ENCODE assay signal across 23 cellular contexts in the genomic region with DNA sequence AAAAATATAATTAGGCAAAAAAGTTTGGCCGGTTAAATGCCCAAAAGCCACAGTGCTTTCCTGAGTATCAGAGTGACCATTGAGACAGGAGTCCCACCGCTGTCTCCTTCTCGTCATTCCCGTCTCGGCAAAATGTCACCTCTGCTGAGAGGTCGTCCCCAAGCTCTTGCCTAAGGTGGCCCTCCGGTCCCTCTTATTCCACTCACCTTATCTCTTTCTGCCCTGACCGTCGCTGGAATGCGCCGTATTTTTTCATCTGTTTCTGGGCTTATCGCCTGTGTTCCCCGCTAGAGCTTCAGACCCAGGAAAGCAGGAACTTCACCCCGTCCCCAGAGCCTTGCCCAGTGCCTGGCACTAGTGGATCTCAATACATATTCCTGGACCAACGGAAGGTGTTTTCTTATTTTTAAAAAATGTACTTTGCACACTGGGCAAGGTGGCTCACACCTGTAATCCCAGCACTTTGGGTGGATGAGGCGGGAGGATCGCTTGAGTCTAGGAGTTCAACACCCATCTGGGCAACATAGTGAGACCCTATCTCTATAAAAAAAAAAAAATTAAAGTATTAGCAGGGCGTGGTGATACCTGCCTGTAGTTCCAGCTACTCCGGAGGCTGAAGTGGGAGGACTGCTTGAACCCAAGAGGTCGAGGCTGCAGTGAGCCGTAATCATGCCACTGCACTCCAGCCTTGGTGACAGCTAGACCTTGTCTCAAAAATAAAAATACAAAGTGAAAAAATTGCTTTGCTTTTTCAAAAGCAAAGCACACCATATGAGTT.
A peak's percentile ranks its signal among the peaks of the same experiment; 100 is the strongest.
DNase-seq lines count a peak whose midpoint lies in the region; ATAC-seq, FAIRE-seq and TF ChIP-seq lines count a peak whose summit lies in the region.
"Had no signal": no experiment of that assay in that cellular context is flagged by ENCODE, and none has a peak within 500 bp of the region (broad histone marks: within the 10 kb centered on the region; RNA-seq: fewer than 3 reads in every experiment).

No MANE protein-coding gene starts in this region.

- intact Hi-C loops in naive thymus-derived CD4-positive, alpha-beta T cell (cut with micrococcal nuclease) = loop anchor here (2.0 to 5.0 kb wide), 2 partner anchors 50 to 197 kb away; partner anchors contain the start of gene CEBPB (in 2 of the 2)

- peak overlapping the region; percentile 35 for H3K27ac Mint-ChIP-seq in T-helper 1 cell treated with Interleukin-12 subunit alpha and Interleukin-12 subunit beta and Interleukin-4 antibody, amounts not matched to agents 30 μg/mL and 1 μg/mL, for 36 hours
- no peak overlapping the region for H3K27ac Mint-ChIP-seq in activated T-helper 17 cell treated with anti-CD3 and anti-CD28 coated beads, Interleukin-2, amount 50 U/mL, for 72 hours
- peak overlapping the region in 8 of 9 donors; percentile 33 to 94 (median 82) for H3K27ac Mint-ChIP-seq in naive thymus-derived CD4-positive, alpha-beta T cell
- H3K27ac Mint-ChIP-seq: B cell had no signal

- peak overlapping the region; percentile 6 for H3K4me3 Mint-ChIP-seq in T-helper 1 cell treated with Interleukin-12 subunit alpha and Interleukin-12 subunit beta and Interleukin-4 antibody, amounts not matched to agents 30 μg/mL and 1 μg/mL, for 36 hours
- H3K4me3 Mint-ChIP-seq in activated T-helper 17 cell treated with anti-CD3 and anti-CD28 coated beads, Interleukin-2, amount 50 U/mL, for 72 hours = peak overlapping the region; percentile 21
- peak overlapping the region in 4 of 10 donors; percentile 26 to 67 (median 58) for H3K4me3 Mint-ChIP-seq in naive thymus-derived CD4-positive, alpha-beta T cell
- H3K4me3 Mint-ChIP-seq: B cell had no signal

- no peak for TF ChIP-seq CTCF in A549 (IDR thresholded peaks at IDR 0.05)

- H3K4me1 ChIP-seq in A549 = peaks cover 50% of the 10 kb centered on the region
- H3K4me1 ChIP-seq in naive thymus-derived CD4-positive, alpha-beta T cell (ENCODE audit: control insufficient read depth in 2 of 2, insufficient read depth in 2 of 2, low read length in 2 of 2) = peaks cover 13 to 26% of the 10 kb centered on the region in 2 donors

- peaks cover 60% of the 10 kb centered on the region for H3K4me1 Mint-ChIP-seq in T-helper 1 cell treated with Interleukin-12 subunit alpha and Interleukin-12 subunit beta and Interleukin-4 antibody, amounts not matched to agents 30 μg/mL and 1 μg/mL, for 36 hours (ENCODE audit: low read depth)
- peaks cover 27% of the 10 kb centered on the region for H3K4me1 Mint-ChIP-seq in activated T-helper 17 cell treated with anti-CD3 and anti-CD28 coated beads, Interleukin-2, amount 50 U/mL, for 72 hours
- H3K4me1 Mint-ChIP-seq in naive thymus-derived CD4-positive, alpha-beta T cell = peaks cover 32 to 65% (median 49%) of the 10 kb centered on the region in 7 donors

- DNase-seq in T-helper 1 cell (no peak), A549 (ENCODE audit: low read depth in 1 of 2, low spot score in 1 of 2) (no peak), HuH-7 (ENCODE audit: low spot score) (no peak), D341Med (ENCODE audit: low spot score) (no peak), retina (no peak)
- no peak for DNase-seq in naive thymus-derived CD4-positive, alpha-beta T cell
- DNase-seq: activated effector memory CD4-positive, alpha-beta T cell treated with anti-CD3 and anti-CD28 coated beads, Interleukin-2, amount 50 U/mL, for 16 hours; amniotic stem cell; dorsolateral prefrontal cortex; NCI-H1694 treated with DMSO at 0.1 percent for 48 hours; NCI-H748 treated with DMSO at 0.1 percent for 48 hours; SK-N-SH; T1000; upper lobe of left lung had no signal

- H3K9me3 ChIP-seq in A549 = no peaks in the 10 kb centered on the region
- H3K9me3 ChIP-seq in naive thymus-derived CD4-positive, alpha-beta T cell (ENCODE audit: control insufficient read depth in 2 of 3, low read length in 3 of 3) = no peaks in the 10 kb centered on the region
- H3K9me3 ChIP-seq: SK-N-SH, upper lobe of left lung had no signal

- ATAC-seq in A549 = no peak
- ATAC-seq in activated T-helper 17 cell treated with anti-CD3 and anti-CD28 coated beads, Interleukin-2, amount 50 U/mL, for 72 hours (replicated peaks) = no peak
- no peak for ATAC-seq in naive thymus-derived CD4-positive, alpha-beta T cell
- ATAC-seq: left ventricle myocardium superior had no signal

- 85% methylated on average over 21 of the region's 21 CpGs for WGBS in A549 (ENCODE audit: missing lambda C conversion rate)

- no peak for TF ChIP-seq POLR2A in A549 (IDR thresholded peaks at IDR 0.05; ENCODE audit: low read length)

- H3K4me2 ChIP-seq in A549 = no peak overlapping the region
- H3K4me2 ChIP-seq: SK-N-SH had no signal

- peaks cover 6% of the 10 kb centered on the region for H3K36me3 Mint-ChIP-seq in T-helper 1 cell treated with Interleukin-12 subunit alpha and Interleukin-12 subunit beta and Interleukin-4 antibody, amounts not matched to agents 30 μg/mL and 1 μg/mL, for 36 hours (ENCODE audit: low read depth)
- no peaks in the 10 kb centered on the region for H3K36me3 Mint-ChIP-seq in activated T-helper 17 cell treated with anti-CD3 and anti-CD28 coated beads, Interleukin-2, amount 50 U/mL, for 72 hours (ENCODE audit: low read depth)
- H3K36me3 Mint-ChIP-seq in naive thymus-derived CD4-positive, alpha-beta T cell = peaks cover 0 to 4% (median 0%) of the 10 kb centered on the region in 5 donors

- H3K27ac ChIP-seq in A549 = peak overlapping the region; percentile 64 to 78; a peak in 5 of 6 replicates
- no peak overlapping the region for H3K27ac ChIP-seq in naive thymus-derived CD4-positive, alpha-beta T cell (ENCODE audit: low read depth, low read length)
- H3K27ac ChIP-seq: 22Rv1, cardiac muscle cell, dorsolateral prefrontal cortex, RWPE1 had no signal

- peaks cover 3% of the 10 kb centered on the region for H3K27me3 Mint-ChIP-seq in T-helper 1 cell treated with Interleukin-12 subunit alpha and Interleukin-12 subunit beta and Interleukin-4 antibody, amounts not matched to agents 30 μg/mL and 1 μg/mL, for 36 hours (ENCODE audit: low read depth)
- H3K27me3 Mint-ChIP-seq in activated T-helper 17 cell treated with anti-CD3 and anti-CD28 coated beads, Interleukin-2, amount 50 U/mL, for 72 hours = no peaks in the 10 kb centered on the region
- H3K27me3 Mint-ChIP-seq in naive thymus-derived CD4-positive, alpha-beta T cell = no peaks in the 10 kb centered on the region

- H3K27me3 ChIP-seq in naive thymus-derived CD4-positive, alpha-beta T cell (ENCODE audit: control insufficient read depth in 2 of 2, insufficient read depth in 2 of 2, low read length in 2 of 2) = no peaks in the 10 kb centered on the region
- H3K27me3 ChIP-seq: cardiac muscle cell, dorsolateral prefrontal cortex, upper lobe of left lung had no signal

- no peaks in the 10 kb centered on the region for H3K9me3 Mint-ChIP-seq in T-helper 1 cell treated with Interleukin-12 subunit alpha and Interleukin-12 subunit beta and Interleukin-4 antibody, amounts not matched to agents 30 μg/mL and 1 μg/mL, for 36 hours
- peaks cover 3% of the 10 kb centered on the region for H3K9me3 Mint-ChIP-seq in activated T-helper 17 cell treated with anti-CD3 and anti-CD28 coated beads, Interleukin-2, amount 50 U/mL, for 72 hours
- H3K9me3 Mint-ChIP-seq in naive thymus-derived CD4-positive, alpha-beta T cell = no peaks in the 10 kb centered on the region

- CTCF ChIA-PET in A549 (lab: Yijun Ruan, JAX) = interaction anchor here (1.7 to 1.8 kb wide), 2 partner anchors 13 to 73 kb away, joined by 3 to 4 read pairs; no protein-coding TSS in a partner anchor
- CTCF ChIA-PET in naive thymus-derived CD4-positive, alpha-beta T cell (lab: Charles Lee) = interaction anchor here (0.7 to 1.6 kb wide), 2 partner anchors 75 to 714 kb away, joined by 5 read pairs; no protein-coding TSS in a partner anchor

- no peaks in the 10 kb centered on the region for H3K36me3 ChIP-seq in naive thymus-derived CD4-positive, alpha-beta T cell (ENCODE audit: control insufficient read depth in 2 of 3, insufficient read depth in 3 of 3, low read length in 3 of 3)
- H3K36me3 ChIP-seq: cardiac muscle cell, upper lobe of left lung had no signal

- POLR2A ChIA-PET in A549 (lab: Yijun Ruan, JAX) = no interaction called here
- POLR2A ChIA-PET in naive thymus-derived CD4-positive, alpha-beta T cell (lab: Charles Lee) = no interaction called here

- no peak overlapping the region for H3K4me3 ChIP-seq in A549
- H3K4me3 ChIP-seq in naive thymus-derived CD4-positive, alpha-beta T cell (ENCODE audit: low read length) = no peak overlapping the region
- H3K4me3 ChIP-seq: cardiac muscle cell, dorsolateral prefrontal cortex, upper lobe of left lung had no signal

- FAIRE-seq in A549 (lab: Jason Lieb, UNC) = no peak
- FAIRE-seq: D721Med, GM19239 had no signal

- no peak for TF ChIP-seq RAD21 in A549 (conservative IDR thresholded peaks at IDR 0.05 in 1 of 2, IDR thresholded peaks at IDR 0.05 in 1 of 2)

- no peak for TF ChIP-seq EP300 in A549 (IDR thresholded peaks at IDR 0.05)

TF ChIP-seq in A549, 52 proteins besides CTCF, POLR2A, EP300 and RAD21 (continues in another document):
- TF ChIP-seq, protein P1, sequence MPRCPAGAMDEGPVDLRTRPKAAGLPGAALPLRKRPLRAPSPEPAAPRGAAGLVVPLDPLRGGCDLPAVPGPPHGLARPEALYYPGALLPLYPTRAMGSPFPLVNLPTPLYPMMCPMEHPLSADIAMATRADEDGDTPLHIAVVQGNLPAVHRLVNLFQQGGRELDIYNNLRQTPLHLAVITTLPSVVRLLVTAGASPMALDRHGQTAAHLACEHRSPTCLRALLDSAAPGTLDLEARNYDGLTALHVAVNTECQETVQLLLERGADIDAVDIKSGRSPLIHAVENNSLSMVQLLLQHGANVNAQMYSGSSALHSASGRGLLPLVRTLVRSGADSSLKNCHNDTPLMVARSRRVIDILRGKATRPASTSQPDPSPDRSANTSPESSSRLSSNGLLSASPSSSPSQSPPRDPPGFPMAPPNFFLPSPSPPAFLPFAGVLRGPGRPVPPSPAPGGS (IDR thresholded peaks at IDR 0.05) = no peak
- TF ChIP-seq ATOH8 (CRISPR knock-in tag; IDR thresholded peaks at IDR 0.05; ENCODE audit: low read depth) (no peak), BHLHE40 (IDR thresholded peaks at IDR 0.05; ENCODE audit: low read depth, low read length) (no peak), SMC3 (IDR thresholded peaks at IDR 0.05) (no peak), ZSCAN20 (CRISPR knock-in tag; IDR thresholded peaks at IDR 0.05) (no peak), MAFK (IDR thresholded peaks at IDR 0.05; ENCODE audit: partially characterized antibody) (no peak), ZFP36 (IDR thresholded peaks at IDR 0.05; ENCODE audit: borderline replicate concordance, partially characterized antibody) (no peak), CEBPB (IDR thresholded peaks at IDR 0.05) (no peak), GATA3 (IDR thresholded peaks at IDR 0.05; ENCODE audit: borderline replicate concordance) (no peak), KDM5A (IDR thresholded peaks at IDR 0.05) (no peak), EHMT2 (IDR thresholded peaks at IDR 0.05; ENCODE audit: low read depth) (no peak)
